23 cellular contexts compared by ENCODE assay signal in genomic region chr5:165881259-165881658, GRCh38.
A peak's percentile ranks its signal among the peaks of the same experiment; 100 is the strongest.
DNase-seq lines count a peak whose midpoint lies in the region; ATAC-seq, FAIRE-seq and TF ChIP-seq lines count a peak whose summit lies in the region.
"Had no signal": no experiment of that assay in that cellular context is flagged by ENCODE, and none has a peak within 500 bp of the region (broad histone marks: within the 10 kb centered on the region; RNA-seq: fewer than 3 reads in every experiment).

No MANE protein-coding gene starts in this region.

- TF ChIP-seq CTCF in RWPE2 (IDR thresholded peaks at IDR 0.05; ENCODE audit: poor library complexity, severe bottlenecking) = peak; percentile 30
- TF ChIP-seq CTCF in gastrocnemius medialis (IDR thresholded peaks at IDR 0.05 in 4 of 5, conservative IDR thresholded peaks at IDR 0.05 in 1 of 5) = no peak

- DNase-seq in DMS53 (lab: John Stamatoyannopoulos, UW) (peak; percentile 25), DMS53 treated with DMSO at 0.1 percent for 48 hours (lab: John Stamatoyannopoulos, UW; ENCODE audit: unreplicated experiment) (no peak), KBM-7 (peak; percentile 20), RWPE2 (ENCODE audit: low spot score) (no peak), iPS-NIHi7 (ENCODE audit: extremely low spot score) (peak; percentile 41), GM12892 (ENCODE audit: insufficient read length) (no peak), GOT3 (lab: John Stamatoyannopoulos, UW) (no peak), gastrocnemius medialis (no peak)
- DNase-seq: activated CD4-positive, alpha-beta T cell treated with anti-CD3 and anti-CD28 coated beads, Interleukin-2, amount 10 ng/mL, durations not matched to agents 24 days and 14 days; activated naive CD4-positive, alpha-beta T cell treated with anti-CD3 and anti-CD28 coated beads, Interleukin-2, amount 10 ng/mL, durations not matched to agents 7 days and 5 days; CD4-positive, CD25-positive, alpha-beta regulatory T cell; dermis blood vessel endothelial cell; head of caudate nucleus; NCI-H1694 treated with DMSO at 0.1 percent for 48 hours; NCI-H446; stimulated activated naive B cell treated with anti-CD40 and anti-IgM and Interleukin-4, amounts not matched to agents 10 μg/mL and 1 μg/mL and 100 μg/mL, for 72 hours; T-helper 17 cell; upper lobe of right lung had no signal

- peaks cover under 1% of the 10 kb centered on the region for H3K9me3 ChIP-seq in RWPE2 (ENCODE audit: severe bottlenecking)
- no peaks in the 10 kb centered on the region for H3K9me3 ChIP-seq in gastrocnemius medialis
- H3K9me3 ChIP-seq: upper lobe of right lung had no signal

- in situ Hi-C loops in KBM-7 (cut with MboI; ENCODE audit: low pct_unique_long_range_greater_than_20kb, low sequenced_read_pairs) = no loop called here
- in situ Hi-C loops in gastrocnemius medialis (cut with MboI; ENCODE audit: low sequenced_read_pairs in 4 of 4) = no loop called here

- H3K4me1 ChIP-seq in RWPE2 (ENCODE audit: insufficient read depth, poor library complexity, severe bottlenecking) (no peaks in the 10 kb centered on the region), gastrocnemius medialis (no peaks in the 10 kb centered on the region)
- H3K4me1 ChIP-seq: parathyroid adenoma, upper lobe of right lung had no signal

- H3K4me3 ChIP-seq in RWPE2 (ENCODE audit: severe bottlenecking) (no peak overlapping the region), gastrocnemius medialis (no peak overlapping the region)
- H3K4me3 ChIP-seq: K562, upper lobe of right lung had no signal

- peaks cover 4% of the 10 kb centered on the region for H3K27me3 ChIP-seq in RWPE2 (ENCODE audit: insufficient read depth, poor library complexity, severe bottlenecking)
- H3K27me3 ChIP-seq in gastrocnemius medialis = no peaks in the 10 kb centered on the region
- H3K27me3 ChIP-seq: upper lobe of right lung had no signal

- TF ChIP-seq POLR2A in GM12892 (IDR thresholded peaks at IDR 0.05; ENCODE audit: low read depth, low read length) = no peak
- TF ChIP-seq POLR2A in gastrocnemius medialis (IDR thresholded peaks at IDR 0.05) = no peak

- no peak for ATAC-seq in RWPE2 (ENCODE audit: low read depth)
- ATAC-seq in gastrocnemius medialis = no peak
- ATAC-seq: esophagus mucosa; K562; stimulated activated naive B cell treated with anti-CD40 and anti-IgM and Interleukin-4, amounts not matched to agents 10 μg/mL and 1 μg/mL and 100 μg/mL, for 72 hours; T-helper 17 cell; upper lobe of right lung had no signal

- H3K36me3 ChIP-seq in RWPE2 (ENCODE audit: low read depth) = no peaks in the 10 kb centered on the region
- no peaks in the 10 kb centered on the region for H3K36me3 ChIP-seq in gastrocnemius medialis
- H3K36me3 ChIP-seq: upper lobe of right lung had no signal

- no peak overlapping the region for H3K27ac ChIP-seq in RWPE2 (ENCODE audit: poor library complexity, severe bottlenecking)
- H3K27ac ChIP-seq in gastrocnemius medialis = no peak overlapping the region
- H3K27ac ChIP-seq: parathyroid adenoma, upper lobe of right lung had no signal

- FAIRE-seq in GM12892 (lab: Jason Lieb, UNC) = no peak
- FAIRE-seq: A204.1, K562, RCC 7860 had no signal

- intact Hi-C loops in gastrocnemius medialis (cut with DNase I; ENCODE audit: low total_unique reads) = no loop called here

Comparison
In these comparisons a context has a peak if more than half of its experiments do, and no peak if none do; other contexts are left out.
1. DNase-seq: peak in DMS53 (single experiment), KBM-7 (single experiment) and iPS-NIHi7 (single experiment); none in DMS53 treated with DMSO at 0.1 percent for 48 hours (single experiment), RWPE2 (single experiment), GM12892 (single experiment), GOT3 (single experiment) and gastrocnemius medialis (0 of 2).